8 cellular contexts compared by ENCODE assay signal in genomic region chr12:98593351-98594049, GRCh38. TPM values are rescaled to one million over a fixed set of nuclear protein-coding genes. Genes with fewer than 3 reads are reported as not detected.
DNase-seq lines count a peak whose midpoint lies in the region; ATAC-seq and TF ChIP-seq lines count a peak whose summit lies in the region.

Gene SLC25A3 (plus strand): TSS chr12:98593686. CDS start chr12:98593979, 293 bp downstream.

- H3K4me3 Mint-ChIP-seq in activated T-helper 2 cell treated with anti-CD3 and anti-CD28 coated beads, Interferon-gamma antibody, Interleukin-2, Interleukin-4, amounts not matched to agents 10 μg/mL and 5 μg/mL and 100 μg/mL, durations not matched to agents 14 hours and 24 hours and 36 hours (ENCODE audit: low read depth) = peak within 1 kb of the TSS; percentile 91
- H3K4me3 Mint-ChIP-seq in natural killer cell = peak within 1 kb of the TSS; percentile 98

- intact Hi-C loops in activated T-helper 2 cell treated with anti-CD3 and anti-CD28 coated beads, Interferon-gamma antibody, Interleukin-2, Interleukin-4, amounts not matched to agents 10 μg/mL and 5 μg/mL and 100 μg/mL, durations not matched to agents 14 hours and 24 hours and 36 hours (cut with micrococcal nuclease) = loop anchor here (1.0 to 5.0 kb wide), 6 partner anchors 27 to 1609 kb away; partner anchors contain the start of genes ACTR6 and APAF1
- intact Hi-C loops in natural killer cell (cut with micrococcal nuclease) = loop anchor here (1.0 to 2.0 kb wide), 4 partner anchors 19 to 90 kb away; partner anchors contain the start of genes APAF1 and TMPO

- H3K4me1 Mint-ChIP-seq in activated T-helper 2 cell treated with anti-CD3 and anti-CD28 coated beads, Interferon-gamma antibody, Interleukin-2, Interleukin-4, amounts not matched to agents 10 μg/mL and 5 μg/mL and 100 μg/mL, durations not matched to agents 14 hours and 24 hours and 36 hours (ENCODE audit: low read depth) = peaks cover 23% of the 10 kb centered on the region
- peaks cover 34 to 36% of the 10 kb centered on the region in 2 donors for H3K4me1 Mint-ChIP-seq in natural killer cell

- no peaks in the 10 kb centered on the region for H3K27me3 Mint-ChIP-seq in activated T-helper 2 cell treated with anti-CD3 and anti-CD28 coated beads, Interferon-gamma antibody, Interleukin-2, Interleukin-4, amounts not matched to agents 10 μg/mL and 5 μg/mL and 100 μg/mL, durations not matched to agents 14 hours and 24 hours and 36 hours (ENCODE audit: low read depth)
- no peaks in the 10 kb centered on the region for H3K27me3 Mint-ChIP-seq in natural killer cell (ENCODE audit: low read depth in 2 of 2)

- H3K27me3 ChIP-seq in RWPE2 (ENCODE audit: insufficient read depth, poor library complexity, severe bottlenecking) = no peaks in the 10 kb centered on the region

- peak within 1 kb of the TSS; percentile 93 for H3K27ac Mint-ChIP-seq in activated T-helper 2 cell treated with anti-CD3 and anti-CD28 coated beads, Interferon-gamma antibody, Interleukin-2, Interleukin-4, amounts not matched to agents 10 μg/mL and 5 μg/mL and 100 μg/mL, durations not matched to agents 14 hours and 24 hours and 36 hours
- peak within 1 kb of the TSS; percentile 92 to 99 for H3K27ac Mint-ChIP-seq in natural killer cell

- TF ChIP-seq CTCF in RWPE2 (IDR thresholded peaks at IDR 0.05; ENCODE audit: poor library complexity, severe bottlenecking) (no peak), fibroblast of mammary gland (conservative IDR thresholded peaks at IDR 0.05; ENCODE audit: control insufficient read depth, insufficient read depth, low read depth, low read length) (no peak), natural killer cell (IDR thresholded peaks at IDR 0.05) (no peak)

- peaks cover 47% of the 10 kb centered on the region for H3K36me3 ChIP-seq in RWPE2 (ENCODE audit: low read depth)

- H3K27ac ChIP-seq in RWPE2 (ENCODE audit: poor library complexity, severe bottlenecking) = peak within 1 kb of the TSS; percentile 67

- peak; percentile 97 for ATAC-seq in RWPE2 (ENCODE audit: low read depth)
- ATAC-seq in natural killer cell = peak; percentile 94 to 100 (median 97)

- H3K9me3 ChIP-seq in RWPE2 (ENCODE audit: severe bottlenecking) = no peaks in the 10 kb centered on the region

- H3K4me3 ChIP-seq in RWPE2 (ENCODE audit: severe bottlenecking) (peak within 1 kb of the TSS; percentile 97), fibroblast of mammary gland (ENCODE audit: control insufficient read depth, low read depth, low read length) (peak within 1 kb of the TSS; percentile 99)

- peaks cover 48% of the 10 kb centered on the region for H3K36me3 Mint-ChIP-seq in activated T-helper 2 cell treated with anti-CD3 and anti-CD28 coated beads, Interferon-gamma antibody, Interleukin-2, Interleukin-4, amounts not matched to agents 10 μg/mL and 5 μg/mL and 100 μg/mL, durations not matched to agents 14 hours and 24 hours and 36 hours (ENCODE audit: low read depth)
- no peaks in the 10 kb centered on the region for H3K36me3 Mint-ChIP-seq in natural killer cell

- DNase-seq in EH (ENCODE audit: low read depth) (peak; percentile 98), H4 (ENCODE audit: low spot score) (peak; percentile 98), LoVo (ENCODE audit: low spot score) (peak; percentile 100), RWPE2 (ENCODE audit: low spot score) (peak; percentile 94), fibroblast of mammary gland (ENCODE audit: low read depth) (peak; percentile 98), natural killer cell (peak; percentile 91)
- DNase-seq in activated T-helper 2 cell treated with anti-CD3 and anti-CD28 coated beads, Interferon-gamma antibody, Interleukin-2, Interleukin-4, amounts not matched to agents 10 μg/mL and 5 μg/mL and 100 μg/mL, durations not matched to agents 14 hours and 24 hours and 36 hours (ENCODE audit: low spot score) = peak; percentile 92
- DNase-seq in stimulated activated naive CD4-positive, alpha-beta T cell treated with Interleukin-2 at 50 U/mL for 16 hours (lab: John Stamatoyannopoulos, UW) = peak; percentile 94

- no peaks in the 10 kb centered on the region for H3K9me3 Mint-ChIP-seq in activated T-helper 2 cell treated with anti-CD3 and anti-CD28 coated beads, Interferon-gamma antibody, Interleukin-2, Interleukin-4, amounts not matched to agents 10 μg/mL and 5 μg/mL and 100 μg/mL, durations not matched to agents 14 hours and 24 hours and 36 hours
- H3K9me3 Mint-ChIP-seq in natural killer cell = no peaks in the 10 kb centered on the region

- H3K4me1 ChIP-seq in RWPE2 (ENCODE audit: insufficient read depth, poor library complexity, severe bottlenecking) = peaks cover 10% of the 10 kb centered on the region

RNA-seq across cellular contexts. Expression of gene SLC25A3, which starts in this region (rescaled TPM):
- 800 and 914 TPM in 2 replicates for total RNA-seq in H4 (2014; rRNA removed; shearing (Covaris generic))
- 619 and 622 TPM in 2 replicates for total RNA-seq in activated T-helper 2 cell treated with anti-CD3 and anti-CD28 coated beads, Interferon-gamma antibody, Interleukin-2, Interleukin-4, amounts not matched to agents 10 μg/mL and 5 μg/mL and 100 μg/mL, durations not matched to agents 14 hours and 24 hours and 36 hours
- 100 to 1,000 TPM; 393 to 490 (median 433) TPM for total RNA-seq in natural killer cell

Comparison
In these comparisons a context has a peak if more than half of its experiments do, and no peak if none do; other contexts are left out.
1. Peak in every context shown above with its lines: DNase-seq, ATAC-seq, H3K4me3 ChIP-seq and H3K27ac ChIP-seq.